ENCODE assay signal across 29 cellular contexts in genomic region chrX:86154586-86154985, GRCh38. TPM values are rescaled to one million over a fixed set of nuclear protein-coding genes. Genes with fewer than 3 reads are reported as not detected.
"Had no signal": no experiment of that assay in that cellular context is flagged by ENCODE, and none has a peak within 500 bp of the region (broad histone marks: within the 10 kb centered on the region; RNA-seq: fewer than 3 reads in every experiment).

No MANE protein-coding gene starts in this region.

- H3K4me3 ChIP-seq: SJSA1 had no signal

- DNase-seq: activated B cell treated with CpG ODN at 0.5 μM for 24 hours; activated CD4-positive, alpha-beta T cell treated with anti-CD3 and anti-CD28 coated beads for 1 hour; activated CD4-positive, alpha-beta T cell treated with anti-CD3 and anti-CD28 coated beads, Interleukin-2, amount 10 ng/mL, durations not matched to agents 24 days and 14 days; activated CD4-positive, alpha-beta T cell treated with anti-CD3 and anti-CD28 coated beads, Interleukin-2, amount 50 U/mL, for 48 hours; activated CD8-positive, alpha-beta memory T cell treated with anti-CD3 and anti-CD28 coated beads for 24 hours; activated effector memory CD4-positive, alpha-beta T cell treated with anti-CD3 and anti-CD28 coated beads, Interleukin-2, amount 50 U/mL, for 16 hours; activated naive CD4-positive, alpha-beta T cell treated with Interleukin-2 at 50 U/mL for 16 hours; activated naive CD8-positive, alpha-beta T cell treated with anti-CD3 and anti-CD28 coated beads, Interleukin-2, amount 50 U/mL, for 24 hours; activated T-cell treated with anti-CD3 and anti-CD28 coated beads, Interleukin-2, amount 50 U/mL, for 4 hours; amygdala; cerebellar nuclear complex; KG1; NCI-H1048; NCI-H1694; NCI-H2029; NCI-H2107; NCI-H345; NCI-H510A; PC-3; SHP77; T-helper 17 cell; T-helper 9 cell had no signal

- H3K36me3 Mint-ChIP-seq: IgD-negative memory B cell had no signal

- H3K9me3 Mint-ChIP-seq: activated B cell treated with CpG ODN at 0.5 μM for 24 hours; activated CD4-positive, alpha-beta T cell treated with anti-CD3 and anti-CD28 coated beads, Interleukin-2, amount 10 ng/mL, durations not matched to agents 24 days and 14 days; activated naive CD4-positive, alpha-beta T cell treated with anti-CD3 and anti-CD28 coated beads, Interleukin-2, amount 50 U/mL, for 72 hours; activated naive CD8-positive, alpha-beta T cell treated with anti-CD3 and anti-CD28 coated beads, Interleukin-2, amount 50 U/mL, for 24 hours; activated T-cell treated with anti-CD3 and anti-CD28 coated beads, Interleukin-2, amount 50 U/mL, for 4 hours had no signal

- H3K4me1 Mint-ChIP-seq: activated B cell treated with CpG ODN at 0.5 μM for 24 hours; activated CD4-positive, alpha-beta T cell treated with anti-CD3 and anti-CD28 coated beads, Interleukin-2, amount 10 ng/mL, durations not matched to agents 24 days and 14 days; activated naive CD8-positive, alpha-beta T cell treated with anti-CD3 and anti-CD28 coated beads, Interleukin-2, amount 50 U/mL, for 24 hours; IgD-negative memory B cell had no signal

- FAIRE-seq: RCC 7860 had no signal

- H3K27ac ChIP-seq: SJSA1 had no signal

- H3K4me3 Mint-ChIP-seq: activated B cell treated with CpG ODN at 0.5 μM for 24 hours; activated CD4-positive, alpha-beta T cell treated with anti-CD3 and anti-CD28 coated beads, Interleukin-2, amount 10 ng/mL, durations not matched to agents 24 days and 14 days; activated naive CD8-positive, alpha-beta T cell treated with anti-CD3 and anti-CD28 coated beads, Interleukin-2, amount 50 U/mL, for 24 hours; activated T-cell treated with anti-CD3 and anti-CD28 coated beads, Interleukin-2, amount 50 U/mL, for 4 hours; IgD-negative memory B cell; T-helper 17 cell had no signal

- H3K9me3 ChIP-seq: SJSA1 had no signal

- H3K27ac Mint-ChIP-seq: activated B cell treated with CpG ODN at 0.5 μM for 24 hours; activated CD4-positive, alpha-beta T cell treated with anti-CD3 and anti-CD28 coated beads, Interleukin-2, amount 10 ng/mL, durations not matched to agents 24 days and 14 days; activated naive CD4-positive, alpha-beta T cell treated with anti-CD3 and anti-CD28 coated beads, Interleukin-2, amount 50 U/mL, for 72 hours; activated naive CD8-positive, alpha-beta T cell treated with anti-CD3 and anti-CD28 coated beads, Interleukin-2, amount 50 U/mL, for 24 hours; IgD-negative memory B cell; T-helper 17 cell had no signal

- H3K27me3 ChIP-seq: SJSA1 had no signal

- H3K4me1 ChIP-seq: SJSA1 had no signal

- H3K36me3 ChIP-seq: SJSA1 had no signal

- ATAC-seq: activated naive CD4-positive, alpha-beta T cell treated with anti-CD3 and anti-CD28 coated beads, Interleukin-2, amount 50 U/mL, for 72 hours; activated naive CD8-positive, alpha-beta T cell treated with anti-CD3 and anti-CD28 coated beads, Interleukin-2, amount 50 U/mL, for 24 hours; activated T-cell treated with anti-CD3 and anti-CD28 coated beads, Interleukin-2, amount 50 U/mL, for 4 hours; PC-3; T-helper 17 cell had no signal

RNA-seq across cellular contexts. Expression of gene DACH2, which starts 6.3 kb away (rescaled TPM):
- total RNA-seq: activated B cell treated with CpG ODN at 0.5 μM for 24 hours; activated CD4-positive, alpha-beta T cell treated with anti-CD3 and anti-CD28 coated beads, Interleukin-2, amount 10 ng/mL, durations not matched to agents 24 days and 14 days; activated naive CD4-positive, alpha-beta T cell treated with anti-CD3 and anti-CD28 coated beads, Interleukin-2, amount 50 U/mL, for 72 hours; activated T-cell treated with anti-CD3 and anti-CD28 coated beads, Interleukin-2, amount 50 U/mL, for 4 hours; cardiac septum; LHCN-M2; M059J; PC-3; SJSA1; T-helper 17 cell had no signal
- polyA plus RNA-seq: IgD-negative memory B cell had no signal
